In genomic region chr15:100602064-100602821, GRCh38 we compare ENCODE assay signal across 8 cellular contexts. TPM values are rescaled to one million over a fixed set of nuclear protein-coding genes. Genes with fewer than 3 reads are reported as not detected.
DNase-seq lines count a peak whose midpoint lies in the region; ATAC-seq and TF ChIP-seq lines count a peak whose summit lies in the region.

Gene ASB7 (plus strand): TSS chr15:100602589. CDS start chr15:100612217, 9,628 bp downstream.
Gene LINS1 (minus strand): TSS chr15:100602184. CDS start chr15:100580842, 21,342 bp downstream.

- H3K4me3 ChIP-seq in epithelial cell of esophagus (ENCODE audit: low read length) = peak within 1 kb of the TSS; percentile 99
- H3K4me3 ChIP-seq in mononuclear cell (ENCODE audit: low read length) = peak within 1 kb of the TSS; percentile 91

- peaks cover 4% of the 10 kb centered on the region for H3K36me3 Mint-ChIP-seq in IgD-negative memory B cell

- no peaks in the 10 kb centered on the region for H3K9me3 ChIP-seq in mononuclear cell (ENCODE audit: low read depth, low read length)

- ATAC-seq in GM21529 (IDR thresholded peaks at IDR 0.05; ENCODE audit: unreplicated experiment) = peak; percentile 86

- peaks cover 18 to 39% (median 21%) of the 10 kb centered on the region in 3 donors for H3K4me1 Mint-ChIP-seq in IgD-negative memory B cell

- no peak for TF ChIP-seq CTCF in epithelial cell of esophagus (IDR thresholded peaks at IDR 0.05; ENCODE audit: insufficient read depth, low read depth, low read length, missing control alignments)

- peak; percentile 96 for DNase-seq in DMS 273 treated with DMSO at 0.1 percent for 48 hours (lab: John Stamatoyannopoulos, UW)
- DNase-seq in OCI-M2 (lab: John Stamatoyannopoulos, UW; ENCODE audit: unreplicated experiment) = peak; percentile 88
- peak; percentile 98 for DNase-seq in activated T-cell treated with anti-CD3 and anti-CD28 coated beads for 4 hours
- DNase-seq in epithelial cell of esophagus (ENCODE audit: low read depth) = peak; percentile 100
- DNase-seq in stimulated activated CD8-positive, alpha-beta memory T cell treated with anti-CD3 and anti-CD28 coated beads, Interleukin-4, amount 100 ng/mL, for 1 hour (ENCODE audit: low read depth in 2 of 2, low spot score in 1 of 2) = peak; percentile 99 to 100

- H3K9me3 Mint-ChIP-seq in IgD-negative memory B cell = no peaks in the 10 kb centered on the region

- no peaks in the 10 kb centered on the region for H3K27me3 ChIP-seq in mononuclear cell (ENCODE audit: insufficient read depth, low read length)

- H3K27ac Mint-ChIP-seq in IgD-negative memory B cell = peak within 1 kb of the TSS in 1 of 3 donors; percentile 76

- no peaks in the 10 kb centered on the region for H3K27me3 Mint-ChIP-seq in IgD-negative memory B cell

- H3K4me1 ChIP-seq in mononuclear cell (ENCODE audit: insufficient read depth, low read length) = peaks cover 27% of the 10 kb centered on the region

- no peak within 1 kb of the TSS for H3K4me3 Mint-ChIP-seq in IgD-negative memory B cell

RNA-seq across cellular contexts. Expression of gene ASB7, which starts in this region (rescaled TPM):
- polyA plus RNA-seq in IgD-negative memory B cell = 11.1 TPM
- total RNA-seq in mononuclear cell = 23.5 TPM

RNA-seq across cellular contexts. Expression of gene LINS1, which starts in this region (rescaled TPM):
- 23.2 TPM for polyA plus RNA-seq in IgD-negative memory B cell
- total RNA-seq in mononuclear cell = 116 TPM

Comparison
In these comparisons a context has a peak if more than half of its experiments do, and no peak if none do; other contexts are left out.
1. Peak in every context shown above with its lines: DNase-seq, ATAC-seq and H3K4me3 ChIP-seq.